1 cellular context compared by ENCODE assay signal in genomic region chr10:109992485-109992884, GRCh38.
TF ChIP-seq lines count a peak whose summit lies in the region.

No MANE protein-coding gene starts in this region.

TF ChIP-seq in HepG2, 621 proteins besides CTCF, POLR2A, EP300 and RAD21 (continued from another document):
- TF ChIP-seq ZBTB49 (CRISPR knock-in tag; IDR thresholded peaks at IDR 0.05; ENCODE audit: borderline replicate concordance) (no peak), RBM39 (IDR thresholded peaks at IDR 0.05; ENCODE audit: low read depth, low read length, poor library complexity, severe bottlenecking) (no peak), NR3C1 (CRISPR knock-in tag; IDR thresholded peaks at IDR 0.05) (no peak), MAFG (CRISPR knock-in tag; IDR thresholded peaks at IDR 0.05) (no peak), GLI4 (CRISPR knock-in tag; IDR thresholded peaks at IDR 0.05; ENCODE audit: borderline replicate concordance) (no peak), SP4 (CRISPR knock-in tag; IDR thresholded peaks at IDR 0.05) (no peak), ZBTB2 (CRISPR knock-in tag; IDR thresholded peaks at IDR 0.05; ENCODE audit: low read depth) (no peak)
